Comparison of ENCODE assay signal across 14 cellular contexts in the genomic region with DNA sequence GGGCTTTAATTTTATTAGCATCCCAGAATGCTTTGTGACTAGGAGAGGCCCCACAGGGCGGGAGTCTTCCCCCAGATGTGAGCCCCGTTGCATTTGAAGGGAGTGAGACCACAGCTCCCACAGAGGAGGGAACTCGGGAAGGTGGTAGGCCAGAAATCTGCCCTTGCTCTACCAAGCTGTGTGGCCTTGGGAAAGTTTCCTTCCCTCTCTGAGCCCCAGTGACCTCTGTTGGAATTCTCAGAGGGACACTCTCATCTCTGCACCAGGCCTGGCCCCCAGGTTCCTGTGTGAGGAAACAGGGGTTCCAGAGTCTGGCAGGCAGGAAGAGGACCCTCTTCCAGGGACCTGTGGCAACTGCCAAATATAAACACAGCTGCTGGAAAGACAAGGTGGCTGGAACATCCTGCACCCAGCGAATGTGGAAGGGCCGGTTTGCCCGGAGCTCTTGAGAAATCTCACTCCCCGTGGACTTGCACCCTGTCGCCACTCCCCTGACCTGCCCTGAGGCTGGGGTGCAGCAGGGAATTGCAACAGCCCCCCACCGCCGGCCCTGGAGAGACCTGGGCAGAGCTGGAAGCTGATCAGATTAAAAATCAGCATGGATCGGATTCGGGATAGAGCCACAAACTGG. TPM values are rescaled to one million over a fixed set of nuclear protein-coding genes. Genes with fewer than 3 reads are reported as not detected.
A peak's percentile ranks its signal among the peaks of the same experiment; 100 is the strongest.
DNase-seq lines count a peak whose midpoint lies in the region; ATAC-seq and TF ChIP-seq lines count a peak whose summit lies in the region.
"Had no signal": no experiment of that assay in that cellular context is flagged by ENCODE, and none has a peak within 500 bp of the region (broad histone marks: within the 10 kb centered on the region; RNA-seq: fewer than 3 reads in every experiment).

No MANE protein-coding gene starts in this region.

- no peak for TF ChIP-seq POLR2A in Peyer's patch (IDR thresholded peaks at IDR 0.05)

- no peak overlapping the region for H3K4me3 Mint-ChIP-seq in stimulated activated memory B cell treated with anti-CD40 and anti-IgM and Interleukin-4, amounts not matched to agents 10 μg/mL and 1 μg/mL and 100 μg/mL, for 72 hours
- H3K4me3 Mint-ChIP-seq: activated CD8-positive, alpha-beta T cell treated with anti-CD3 and anti-CD28 coated beads, Interleukin-2, amount 10 ng/mL, durations not matched to agents 7 days and 5 days; mesothelial cell of epicardium had no signal

- H4K12ac ChIP-seq in trophoblast cell (ENCODE audit: low read depth, low read length), result no peak overlapping the region

- H3K27me3 ChIP-seq in Peyer's patch (no peaks in the 10 kb centered on the region), trophoblast cell (ENCODE audit: insufficient read depth, low read length) (no peaks in the 10 kb centered on the region)
- H3K27me3 ChIP-seq: ascending aorta, foreskin keratinocyte had no signal

- H3K36me3 ChIP-seq in Peyer's patch (no peaks in the 10 kb centered on the region), trophoblast cell (ENCODE audit: control insufficient read depth in 1 of 2, insufficient read depth in 2 of 2, low read length in 2 of 2) (peaks cover 0 to 3% of the 10 kb centered on the region in 2 experiments)
- H3K36me3 ChIP-seq: ascending aorta had no signal

- peak overlapping the region; percentile 89 for H3K14ac ChIP-seq in trophoblast cell (ENCODE audit: low read length)

- no peak overlapping the region for H3K27ac Mint-ChIP-seq in stimulated activated memory B cell treated with anti-CD40 and anti-IgM and Interleukin-4, amounts not matched to agents 10 μg/mL and 1 μg/mL and 100 μg/mL, for 72 hours
- H3K27ac Mint-ChIP-seq: activated CD8-positive, alpha-beta T cell treated with anti-CD3 and anti-CD28 coated beads, Interleukin-2, amount 10 ng/mL, durations not matched to agents 7 days and 5 days had no signal

- H2AFZ ChIP-seq in trophoblast cell (ENCODE audit: insufficient read depth, low read length, poor library complexity), result no peak overlapping the region

- peaks cover 7% of the 10 kb centered on the region for H3K36me3 Mint-ChIP-seq in stimulated activated memory B cell treated with anti-CD40 and anti-IgM and Interleukin-4, amounts not matched to agents 10 μg/mL and 1 μg/mL and 100 μg/mL, for 72 hours

- H3K27ac ChIP-seq in C4-2B, result peak overlapping the region; percentile 75
- peak overlapping the region in 2 of 4 donors; percentile 59 to 86 for H3K27ac ChIP-seq in Peyer's patch
- H3K27ac ChIP-seq in trophoblast cell (ENCODE audit: low read depth, low read length), result peak overlapping the region; percentile 83
- H3K27ac ChIP-seq: ascending aorta had no signal

- H3K23ac ChIP-seq in trophoblast cell (ENCODE audit: low read length), result no peak overlapping the region

- H3K4me1 ChIP-seq in Peyer's patch, result peaks cover 0 to 21% (median 1%) of the 10 kb centered on the region in 4 donors
- peaks cover 31% of the 10 kb centered on the region in 2 experiments for H3K4me1 ChIP-seq in trophoblast cell (ENCODE audit: control insufficient read depth in 1 of 2, insufficient read depth in 2 of 2, low read length in 2 of 2)

- H3K79me1 ChIP-seq in trophoblast cell (ENCODE audit: low read length), result peaks cover 30% of the 10 kb centered on the region

- peaks cover 5% of the 10 kb centered on the region for H3K79me2 ChIP-seq in trophoblast cell (ENCODE audit: control insufficient read depth, insufficient read depth, low read length, poor library complexity)

- no peaks in the 10 kb centered on the region for H3K9me3 ChIP-seq in Peyer's patch
- peaks cover 3% of the 10 kb centered on the region for H3K9me3 ChIP-seq in trophoblast cell (ENCODE audit: insufficient read depth, low read depth, low read length)

- H3K9me3 Mint-ChIP-seq in stimulated activated memory B cell treated with anti-CD40 and anti-IgM and Interleukin-4, amounts not matched to agents 10 μg/mL and 1 μg/mL and 100 μg/mL, for 72 hours, result peaks cover 3% of the 10 kb centered on the region

- H4K8ac ChIP-seq in trophoblast cell (ENCODE audit: low read depth, low read length), result peak overlapping the region; percentile 83

- H3K4me1 Mint-ChIP-seq in stimulated activated memory B cell treated with anti-CD40 and anti-IgM and Interleukin-4, amounts not matched to agents 10 μg/mL and 1 μg/mL and 100 μg/mL, for 72 hours, result peaks cover 27% of the 10 kb centered on the region

- peak overlapping the region; percentile 28 for H3K4me2 ChIP-seq in trophoblast cell (ENCODE audit: low read length)

- peak overlapping the region; percentile 96 for H2BK120ac ChIP-seq in trophoblast cell (ENCODE audit: insufficient read depth, low read length, poor library complexity)

- H2BK12ac ChIP-seq in trophoblast cell (ENCODE audit: low read length), result peak overlapping the region; percentile 96

- no peak for ATAC-seq in GM18498 (IDR thresholded peaks at IDR 0.05; ENCODE audit: unreplicated experiment)
- no peak for ATAC-seq in stimulated activated memory B cell treated with anti-CD40 and anti-IgM and Interleukin-4, amounts not matched to agents 10 μg/mL and 1 μg/mL and 100 μg/mL, for 72 hours
- ATAC-seq in activated CD4-positive, CD25-positive, alpha-beta regulatory T cell treated with anti-CD3 and anti-CD28 coated beads, Interleukin-2, amount 50 U/mL, for 24 hours, result no peak
- no peak for ATAC-seq in GM18511 (IDR thresholded peaks at IDR 0.05; ENCODE audit: unreplicated experiment)
- ATAC-seq: activated CD8-positive, alpha-beta T cell treated with anti-CD3 and anti-CD28 coated beads, Interleukin-2, amount 10 ng/mL, durations not matched to agents 7 days and 5 days had no signal

- TF ChIP-seq CTCF in C4-2B (conservative IDR thresholded peaks at IDR 0.05), result no peak
- no peak for TF ChIP-seq CTCF in Peyer's patch (IDR thresholded peaks at IDR 0.05)

- H3K9ac ChIP-seq in trophoblast cell (ENCODE audit: low read length), result no peak overlapping the region

- H3K18ac ChIP-seq in trophoblast cell (ENCODE audit: low read length), result peak overlapping the region; percentile 71

- no peaks in the 10 kb centered on the region for H3K27me3 Mint-ChIP-seq in stimulated activated memory B cell treated with anti-CD40 and anti-IgM and Interleukin-4, amounts not matched to agents 10 μg/mL and 1 μg/mL and 100 μg/mL, for 72 hours

- H2AK5ac ChIP-seq in trophoblast cell (ENCODE audit: low read length), result peak overlapping the region; percentile 94

- peak overlapping the region; percentile 94 for H2BK5ac ChIP-seq in trophoblast cell (ENCODE audit: low read depth, low read length, poor library complexity)

- peak overlapping the region; percentile 59 for H3K4ac ChIP-seq in trophoblast cell (ENCODE audit: low read depth, low read length)

- DNase-seq in Peyer's patch (peak in 2 of 3 donors; percentile 67 to 72), fibroblast of gingiva (ENCODE audit: low read depth) (peak; percentile 56), trophoblast cell (peak; percentile 99)
- DNase-seq: activated CD8-positive, alpha-beta T cell treated with anti-CD3 and anti-CD28 coated beads, Interleukin-2, amount 10 ng/mL, durations not matched to agents 7 days and 5 days; NCI-H187; NCI-H82 had no signal

- WGBS in trophoblast cell (ENCODE audit: extremely low coverage, insufficient coverage, insufficient read length), result no CpG with 5 or more reads among the region's 12 CpGs

- H4K91ac ChIP-seq in trophoblast cell (ENCODE audit: low read depth, low read length), result peak overlapping the region; percentile 89

- H3K4me3 ChIP-seq in Peyer's patch (no peak overlapping the region), trophoblast cell (ENCODE audit: low read depth, low read length) (no peak overlapping the region)
- H3K4me3 ChIP-seq: ascending aorta had no signal

RNA-seq across cellular contexts. Expression of a gene that starts 52.7 kb away (rescaled TPM):
- total RNA-seq in Peyer's patch, result 100 to 1,000 TPM in 1 of 4 donors, 10 to 100 TPM in 3; 35.5 to 278 (median 54.9) TPM
- 89.4 and 93.2 TPM in 2 replicates for polyA plus RNA-seq in trophoblast cell (2013)
